In the genomic region with DNA sequence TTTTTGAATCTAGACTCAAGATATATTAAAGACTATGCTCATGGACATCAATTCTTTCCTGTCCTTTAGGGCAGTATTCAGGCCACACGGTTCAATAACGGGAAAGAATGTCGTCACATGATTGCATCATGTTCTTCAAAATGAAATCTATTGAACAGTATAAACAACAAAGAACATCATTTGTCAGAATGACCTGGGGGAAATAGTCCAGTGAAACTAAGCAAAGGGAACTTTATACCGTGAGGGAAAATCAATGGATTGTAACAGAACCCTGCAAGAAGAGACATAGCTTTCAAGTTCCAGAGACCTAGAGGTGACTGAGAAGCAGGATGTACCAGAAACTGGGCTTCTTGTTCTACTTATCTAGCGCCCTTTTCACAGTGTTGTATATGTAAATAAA, we compare ENCODE assay signal across 32 cellular contexts. TPM values are rescaled to one million over a fixed set of nuclear protein-coding genes. Genes with fewer than 3 reads are reported as not detected.
"Had no signal": no experiment of that assay in that cellular context is flagged by ENCODE, and none has a peak within 500 bp of the region (broad histone marks: within the 10 kb centered on the region; RNA-seq: fewer than 3 reads in every experiment).

No MANE protein-coding gene starts in this region.

- ATAC-seq: activated CD4-positive, alpha-beta T cell treated with anti-CD3 and anti-CD28 coated beads for 36 hours; activated CD8-positive, alpha-beta memory T cell treated with anti-CD3 and anti-CD28 coated beads, Interleukin-2, amount 10 ng/mL, durations not matched to agents 7 days and 5 days; activated CD8-positive, alpha-beta T cell treated with anti-CD3 and anti-CD28 coated beads, Interleukin-2, amount 10 ng/mL, durations not matched to agents 7 days and 5 days; activated naive CD8-positive, alpha-beta T cell treated with anti-CD3 and anti-CD28 coated beads, Interleukin-2, amount 50 U/mL, for 24 hours; body of pancreas; effector memory CD8-positive, alpha-beta T cell; foreskin keratinocyte; gastroesophageal sphincter had no signal

- DNase-seq: activated CD4-positive, alpha-beta memory T cell treated with anti-CD3 and anti-CD28 coated beads for 36 hours; activated CD4-positive, alpha-beta T cell treated with anti-CD3 and anti-CD28 coated beads for 36 hours; activated CD4-positive, alpha-beta T cell treated with anti-CD3 and anti-CD28 coated beads, Interleukin-2, amount 10 ng/mL, durations not matched to agents 24 days and 14 days; activated CD4-positive, CD25-positive, alpha-beta regulatory T cell; activated CD4-positive, CD25-positive, alpha-beta regulatory T cell treated with anti-CD3 and anti-CD28 coated beads, Interleukin-2, amount 50 U/mL, for 72 hours; activated CD8-positive, alpha-beta memory T cell treated with anti-CD3 and anti-CD28 coated beads, Interleukin-2, amount 10 ng/mL, durations not matched to agents 7 days and 5 days; activated CD8-positive, alpha-beta memory T cell treated with anti-CD3 and anti-CD28 coated beads, Interleukin-2, amount 50 U/mL, for 4 hours; activated CD8-positive, alpha-beta T cell treated with anti-CD3 and anti-CD28 coated beads, Interleukin-2, amount 10 ng/mL, durations not matched to agents 7 days and 5 days; activated effector memory CD4-positive, alpha-beta T cell treated with anti-CD3 and anti-CD28 coated beads, Interleukin-2, amount 50 U/mL, for 16 hours; activated naive CD4-positive, alpha-beta T cell treated with anti-CD3 and anti-CD28 coated beads for 36 hours; activated naive CD8-positive, alpha-beta T cell treated with anti-CD3 and anti-CD28 coated beads for 36 hours; activated naive CD8-positive, alpha-beta T cell treated with anti-CD3 and anti-CD28 coated beads, Interleukin-2, amount 50 U/mL, for 24 hours; activated T-cell treated with anti-CD3 and anti-CD28 coated beads, Interleukin-2, amount 50 U/mL, for 1 hour; activated T-cell treated with anti-CD3 and anti-CD28 coated beads, Interleukin-2, amount 50 U/mL, for 48 hours; adrenal gland; amygdala; aorta; body of pancreas; caudate nucleus; cortex of kidney; dermis blood vessel endothelial cell; effector CD4-positive, alpha-beta T cell; effector memory CD8-positive, alpha-beta T cell; erythroblast; foreskin keratinocyte; T-helper 2 cell had no signal

- H3K27ac ChIP-seq: adrenal gland, esophagus muscularis mucosa, foreskin keratinocyte, gastroesophageal sphincter had no signal

- H3K9me3 ChIP-seq: adrenal gland, body of pancreas, esophagus muscularis mucosa, gastroesophageal sphincter had no signal

- H3K4me1 ChIP-seq: gastroesophageal sphincter had no signal

- H3K27me3 ChIP-seq: adrenal gland, body of pancreas, esophagus muscularis mucosa, foreskin keratinocyte, gastroesophageal sphincter had no signal

- H3K36me3 ChIP-seq: adrenal gland, esophagus muscularis mucosa, gastroesophageal sphincter had no signal

- H3K4me3 ChIP-seq: adrenal gland, body of pancreas, esophagus muscularis mucosa, gastroesophageal sphincter had no signal

RNA-seq across cellular contexts. Expression of a gene that starts 32.7 kb away (rescaled TPM):
- total RNA-seq: activated CD4-positive, alpha-beta memory T cell treated with anti-CD3 and anti-CD28 coated beads for 36 hours; activated CD4-positive, alpha-beta T cell treated with anti-CD3 and anti-CD28 coated beads for 36 hours; activated CD4-positive, alpha-beta T cell treated with anti-CD3 and anti-CD28 coated beads, Interleukin-2, amount 10 ng/mL, durations not matched to agents 24 days and 14 days; activated CD8-positive, alpha-beta memory T cell treated with anti-CD3 and anti-CD28 coated beads for 36 hours; activated CD8-positive, alpha-beta memory T cell treated with anti-CD3 and anti-CD28 coated beads, Interleukin-2, amount 10 ng/mL, durations not matched to agents 7 days and 5 days; activated CD8-positive, alpha-beta T cell treated with anti-CD3 and anti-CD28 coated beads, Interleukin-2, amount 10 ng/mL, durations not matched to agents 7 days and 5 days; activated naive CD4-positive, alpha-beta T cell treated with anti-CD3 and anti-CD28 coated beads for 36 hours; activated naive CD8-positive, alpha-beta T cell treated with anti-CD3 and anti-CD28 coated beads for 36 hours; activated T-helper 1 cell treated with anti-CD3 and anti-CD28 coated beads, Interleukin-12 subunit alpha, Interleukin-12 subunit beta, Interleukin-2, Interleukin-4 antibody, amounts not matched to agents 30 ng/mL and 10 ng/mL and 1 ng/mL, durations not matched to agents 14 hours and 24 hours and 36 hours; activated T-helper 2 cell treated with anti-CD3 and anti-CD28 coated beads, Interferon-gamma antibody, Interleukin-2, Interleukin-4, amounts not matched to agents 10 μg/mL and 5 μg/mL and 100 μg/mL, durations not matched to agents 14 hours and 24 hours and 36 hours; T-helper 1 cell treated with Interleukin-12 subunit alpha and Interleukin-12 subunit beta and Interleukin-4 antibody, amounts not matched to agents 30 ng/mL and 1 ng/mL, for 36 hours had no signal
